24 cellular contexts compared by ENCODE assay signal in genomic region chr1:50666849-50667248, GRCh38.
DNase-seq lines count a peak whose midpoint lies in the region; ATAC-seq, FAIRE-seq and TF ChIP-seq lines count a peak whose summit lies in the region.
"Had no signal": no experiment of that assay in that cellular context is flagged by ENCODE, and none has a peak within 500 bp of the region (broad histone marks: within the 10 kb centered on the region; RNA-seq: fewer than 3 reads in every experiment).

No MANE protein-coding gene starts in this region.

- H3K79me2 ChIP-seq in DOHH2 (ENCODE audit: control insufficient read depth, low read length) (no peaks in the 10 kb centered on the region), keratinocyte (ENCODE audit: control insufficient read depth, insufficient read depth, low read length) (no peaks in the 10 kb centered on the region)

- no peaks in the 10 kb centered on the region; the same call in 1 of the 2 replicates for H3F3A ChIP-seq in DOHH2 (ENCODE audit: control insufficient read depth, insufficient read depth)

- no peaks in the 10 kb centered on the region for H4K20me1 ChIP-seq in DOHH2 (ENCODE audit: control insufficient read depth, insufficient read depth, low read depth, low read length)
- H4K20me1 ChIP-seq in keratinocyte (ENCODE audit: control insufficient read depth, extremely low read depth, insufficient read depth, low read length) = no peaks in the 10 kb centered on the region

- H3K27me3 ChIP-seq in DOHH2 (ENCODE audit: control insufficient read depth, low read length) (no peaks in the 10 kb centered on the region), keratinocyte (ENCODE audit: control insufficient read depth, extremely low read depth, insufficient read depth, low read length) (no peaks in the 10 kb centered on the region)
- H3K27me3 ChIP-seq: vagina had no signal

- TF ChIP-seq CTCF in DOHH2 (IDR thresholded peaks at IDR 0.05; ENCODE audit: low read depth, low read length, poor library complexity, severe bottlenecking) (no peak), VCaP (conservative IDR thresholded peaks at IDR 0.05) (peak; percentile 16; the same call in 1 of the 2 replicates), keratinocyte (optimal IDR thresholded peaks at IDR 0.05 in 1 of 3, IDR thresholded peaks at IDR 0.05 in 1 of 3, conservative IDR thresholded peaks at IDR 0.05 in 1 of 3; ENCODE audit: extremely low read depth in 1 of 3, insufficient read depth in 2 of 3, low read length in 3 of 3) (no peak)

- peaks cover 19% of the 10 kb centered on the region for H3K4me1 ChIP-seq in DOHH2 (ENCODE audit: control insufficient read depth, low read length)
- H3K4me1 ChIP-seq in keratinocyte (ENCODE audit: control insufficient read depth, extremely low read depth, insufficient read depth, low read length) = no peaks in the 10 kb centered on the region
- H3K4me1 ChIP-seq: Caco-2 had no signal

- H3K36me3 ChIP-seq in DOHH2 (ENCODE audit: control insufficient read depth, low read length) = no peaks in the 10 kb centered on the region
- H3K36me3 ChIP-seq in keratinocyte (ENCODE audit: control insufficient read depth in 2 of 2, extremely low read depth in 1 of 2, insufficient read depth in 2 of 2, low read length in 2 of 2) = no peaks in the 10 kb centered on the region
- H3K36me3 ChIP-seq: vagina had no signal

- no peak overlapping the region for H2AFZ ChIP-seq in keratinocyte (ENCODE audit: control insufficient read depth, low read length)

- DNase-seq in keratinocyte (ENCODE audit: low read depth, low spot score) (no peak), pulmonary artery endothelial cell (ENCODE audit: low read depth, low spot score) (peak; percentile 51), COLO668 (lab: John Stamatoyannopoulos, UW; ENCODE audit: unreplicated experiment) (no peak), DMS153 (lab: John Stamatoyannopoulos, UW) (no peak), MV-4-11 (lab: John Stamatoyannopoulos, UW) (no peak)
- DNase-seq: activated CD4-positive, alpha-beta T cell treated with anti-CD3 and anti-CD28 coated beads, Interleukin-2, amount 10 ng/mL, durations not matched to agents 7 days and 5 days; activated CD8-positive, alpha-beta memory T cell treated with anti-CD3 and anti-CD28 coated beads, Interleukin-2, amount 50 U/mL, for 48 hours; activated gamma-delta T cell; Caco-2; cortex of kidney; erythroblast; KBM-7; natural killer cell; NCI-H1048; NCI-H82; stimulated activated naive CD8-positive, alpha-beta T cell treated with anti-CD3 and anti-CD28 coated beads, Interleukin-15, Interleukin-2, amounts not matched to agents 100 U/mL and 50 U/mL, for 24 hours; SW 1271 had no signal

- FAIRE-seq in keratinocyte (lab: Jason Lieb, UNC) = peak; percentile 20
- FAIRE-seq: astrocyte, TTC549 had no signal

- H3K9me2 ChIP-seq in DOHH2 (replicated peaks; ENCODE audit: control insufficient read depth, low read length) = no peaks in the 10 kb centered on the region

- dilution Hi-C loops in keratinocyte (cut with MboI; ENCODE audit: extremely low pct_ligation_motif_present, low sequenced_read_pairs) = no loop called here

- H3K4me3 ChIP-seq in DOHH2 (ENCODE audit: low read length) (no peak overlapping the region), keratinocyte (ENCODE audit: control insufficient read depth in 2 of 3, extremely low read depth in 1 of 3, insufficient read depth in 2 of 3, low read depth in 1 of 3, low read length in 3 of 3) (no peak overlapping the region)
- H3K4me3 ChIP-seq: vagina had no signal

- peak overlapping the region; percentile 31; the same call in 1 of the 2 replicates for H3K4me2 ChIP-seq in DOHH2 (ENCODE audit: low read length)
- H3K4me2 ChIP-seq in keratinocyte (ENCODE audit: control insufficient read depth, extremely low read depth, insufficient read depth, low read depth, low read length) = no peak overlapping the region

- peak overlapping the region; percentile 10; the same call in 1 of the 2 replicates for H3K27ac ChIP-seq in DOHH2 (ENCODE audit: low read depth, low read length)
- H3K27ac ChIP-seq in VCaP = peak overlapping the region; percentile 72
- no peak overlapping the region for H3K27ac ChIP-seq in keratinocyte (ENCODE audit: control insufficient read depth, insufficient read depth, low read length)
- H3K27ac ChIP-seq: HL-60, vagina had no signal

- H3K9ac ChIP-seq in keratinocyte (ENCODE audit: control insufficient read depth, extremely low read depth, insufficient read depth, low read length) = no peak overlapping the region

- no peak for ATAC-seq in HG03520 (IDR thresholded peaks at IDR 0.05; ENCODE audit: unreplicated experiment)
- ATAC-seq: natural killer cell; stimulated activated naive CD8-positive, alpha-beta T cell treated with anti-CD3 and anti-CD28 coated beads, Interleukin-15, Interleukin-2, amounts not matched to agents 100 U/mL and 50 U/mL, for 24 hours had no signal

- H3K9me3 ChIP-seq in DOHH2 (ENCODE audit: control insufficient read depth, insufficient read depth, low read length) (no peaks in the 10 kb centered on the region), keratinocyte (ENCODE audit: control insufficient read depth, low read depth, low read length) (no peaks in the 10 kb centered on the region)
- H3K9me3 ChIP-seq: Caco-2, vagina had no signal

- H3K9me1 ChIP-seq in keratinocyte (ENCODE audit: control insufficient read depth, extremely low read depth, insufficient read depth, low read length) = no peaks in the 10 kb centered on the region
